8 cellular contexts compared by ENCODE assay signal in the genomic region with DNA sequence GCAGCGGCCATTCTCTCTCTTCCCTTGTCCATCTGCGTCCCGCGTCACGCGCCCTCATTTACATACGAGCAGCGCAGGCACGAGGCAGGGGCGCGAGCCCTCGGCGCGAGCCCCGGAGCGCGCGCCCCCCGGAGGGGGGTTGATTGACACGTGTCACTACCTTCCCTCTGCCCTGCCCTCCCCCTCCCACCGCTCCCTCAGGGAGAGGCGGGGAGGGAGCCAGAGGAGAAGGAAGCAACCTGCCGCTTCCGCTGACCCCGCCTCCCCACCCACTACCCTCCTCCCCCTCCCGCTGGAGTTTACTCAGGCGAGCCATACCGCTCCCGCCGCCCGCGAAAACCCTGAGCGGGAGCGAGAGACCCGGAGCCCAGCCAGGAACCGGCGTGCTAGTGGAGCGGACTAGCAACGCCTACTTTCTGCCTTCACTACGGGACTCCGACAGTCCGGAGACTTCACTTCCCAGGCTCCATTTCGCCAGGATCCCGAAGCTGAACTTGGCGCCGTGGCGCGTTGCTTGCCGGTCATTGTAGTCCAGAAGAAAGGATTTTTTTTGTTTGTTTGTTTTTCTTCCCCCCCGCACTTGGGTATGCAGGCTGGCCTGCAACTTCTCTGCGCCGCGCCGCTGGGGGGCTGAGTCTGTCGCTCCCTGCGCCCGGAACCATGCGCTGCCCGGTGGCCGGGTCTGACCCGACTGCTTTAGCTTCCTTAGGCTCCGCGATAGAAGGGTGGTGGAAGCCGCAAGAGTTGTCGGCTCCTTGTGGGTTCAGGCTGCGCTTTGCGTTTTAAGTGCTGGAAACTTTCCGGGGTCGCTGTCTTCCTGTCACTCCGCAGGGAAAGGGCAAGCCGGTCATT. TPM values are rescaled to one million over a fixed set of nuclear protein-coding genes. Genes with fewer than 3 reads are reported as not detected.
DNase-seq lines count a peak whose midpoint lies in the region; ATAC-seq, FAIRE-seq and TF ChIP-seq lines count a peak whose summit lies in the region.

A gene (minus strand): TSS at position 36 of the 852 bp plus-strand sequence. CDS start 4 bp downstream, at position 32.

- H3K4me3 ChIP-seq in HepG2 (replicated peaks in 1 of 3; ENCODE audit: insufficient read depth in 1 of 3, low read depth in 2 of 3, low read length in 3 of 3), result peak within 1 kb of the TSS; percentile 89 to 97 (median 93)

- H3K27me3 ChIP-seq in HepG2 (ENCODE audit: control insufficient read depth in 1 of 2, insufficient read depth in 2 of 2, low read length in 2 of 2), result peaks cover 0 to 15% of the 10 kb centered on the region in 2 experiments; a peak in 1 of 5 replicates

- H2AFZ ChIP-seq in HepG2 (ENCODE audit: low read length), result peak within 1 kb of the TSS; percentile 82

- CTCF ChIA-PET in HepG2 (lab: Yijun Ruan, JAX; ENCODE audit: low intra/inter-chr PET ratio, low total read pairs), result no interaction called here

- POLR2A ChIA-PET in HepG2 (lab: Yijun Ruan, JAX), result interaction anchor here (1.3 kb wide), 1 partner anchor 212 kb away, joined by 7 read pairs; a partner anchor contains a TSS

- TF ChIP-seq EP300 in HepG2 (IDR thresholded peaks at IDR 0.05; ENCODE audit: low read depth in 2 of 2, low read length in 2 of 2), result no peak
- TF ChIP-seq EP300 in HepG2 (CRISPR knock-in tag; IDR thresholded peaks at IDR 0.05; ENCODE audit: borderline replicate concordance), result no peak

- H3K27ac ChIP-seq in C4-2B, result peak within 1 kb of the TSS; percentile 93
- H3K27ac ChIP-seq in HepG2 (ENCODE audit: extremely low read length, insufficient read depth, low read length), result peak within 1 kb of the TSS; percentile 96

- WGBS in HepG2 (ENCODE audit: low lambda C conversion rate), result under 1% methylated on average over 38 of the region's 71 CpGs

- peak; percentile 66 for ATAC-seq in GM19351 (IDR thresholded peaks at IDR 0.05; ENCODE audit: unreplicated experiment)
- ATAC-seq in HG03521 (IDR thresholded peaks at IDR 0.05; ENCODE audit: unreplicated experiment), result peak; percentile 70
- peak; percentile 90 for ATAC-seq in HepG2

- TF ChIP-seq RAD21 in HepG2 (CRISPR knock-in tag; IDR thresholded peaks at IDR 0.05), result no peak

- peak; percentile 81 for FAIRE-seq in HepG2 (lab: Jason Lieb, UNC)

- H3K4me1 ChIP-seq in HepG2 (ENCODE audit: insufficient read depth, low read length), result peaks cover 21% of the 10 kb centered on the region

- H3K36me3 ChIP-seq in HepG2 (replicated peaks in 1 of 2; ENCODE audit: control insufficient read depth in 1 of 2, insufficient read depth in 2 of 2, low read length in 2 of 2), result no peaks in the 10 kb centered on the region

- TSS peak; percentile 62 for BruUV-seq in HepG2 (replicated peaks; lab: Mats Ljungman, UMichigan)

- DNase-seq in NCI-H748 (lab: John Stamatoyannopoulos, UW; ENCODE audit: unreplicated experiment) (peak; percentile 99), dermis microvascular lymphatic vessel endothelial cell (ENCODE audit: low read depth in 2 of 2) (peak; percentile 95 to 98), HepG2 (ENCODE audit: low spot score) (peak; percentile 96)
- peak; percentile 78 to 81 for DNase-seq in activated CD4-positive, alpha-beta T cell treated with anti-CD3 and anti-CD28 coated beads, Interleukin-2, amount 50 U/mL, for 4 hours
- DNase-seq in stimulated activated CD4-positive, alpha-beta T cell treated with anti-CD3 and anti-CD28 coated beads, Interleukin-4, amount 100 ng/mL, for 1 hour, result peak; percentile 82

- intact Hi-C loops in HepG2 (cut with micrococcal nuclease; ENCODE audit: unreplicated experiment), result loop anchor here (2.0 kb wide), 1 partner anchor 549 kb away; no protein-coding TSS in a partner anchor

- peak within 1 kb of the TSS; percentile 96 for H3K4me2 ChIP-seq in HepG2 (ENCODE audit: low read depth, low read length)

- TF ChIP-seq CTCF in C4-2B (conservative IDR thresholded peaks at IDR 0.05) (peak; percentile 13; the same call in 1 of the 2 replicates), HepG2 (CRISPR knock-in tag; IDR thresholded peaks at IDR 0.05) (peak; percentile 66)

- peak; percentile 19 to 57; a peak in 3 of 4 replicates for TF ChIP-seq POLR2A in HepG2 (IDR thresholded peaks at IDR 0.05; ENCODE audit: insufficient read depth in 1 of 2, low read depth in 2 of 2, low read length in 2 of 2)

- in situ Hi-C loops in HepG2 (cut with HindIII; ENCODE audit: extremely low pct_ligation_motif_present, low pct_unique_long_range_greater_than_20kb), result loop anchor here (10.0 to 25.0 kb wide), 2 partner anchors 207 to 460 kb away; a partner anchor contains a TSS

- H3K9me3 ChIP-seq in HepG2 (ENCODE audit: low read length), result no peaks in the 10 kb centered on the region

- peaks cover 20% of the 10 kb centered on the region for H4K20me1 ChIP-seq in HepG2 (ENCODE audit: insufficient read depth, low read length)

- H3K9ac ChIP-seq in HepG2 (ENCODE audit: insufficient read depth, low read depth, low read length), result peak within 1 kb of the TSS; percentile 87

- peaks cover 38% of the 10 kb centered on the region for H3K79me2 ChIP-seq in HepG2 (ENCODE audit: insufficient read depth, low read length)

TF ChIP-seq in HepG2, 621 proteins besides CTCF, POLR2A, EP300 and RAD21 (continues in another document):
- TF ChIP-seq, protein P1, sequence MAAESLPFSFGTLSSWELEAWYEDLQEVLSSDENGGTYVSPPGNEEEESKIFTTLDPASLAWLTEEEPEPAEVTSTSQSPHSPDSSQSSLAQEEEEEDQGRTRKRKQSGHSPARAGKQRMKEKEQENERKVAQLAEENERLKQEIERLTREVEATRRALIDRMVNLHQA (CRISPR knock-in tag; IDR thresholded peaks at IDR 0.05), result no peak
- TF ChIP-seq, protein P2, sequence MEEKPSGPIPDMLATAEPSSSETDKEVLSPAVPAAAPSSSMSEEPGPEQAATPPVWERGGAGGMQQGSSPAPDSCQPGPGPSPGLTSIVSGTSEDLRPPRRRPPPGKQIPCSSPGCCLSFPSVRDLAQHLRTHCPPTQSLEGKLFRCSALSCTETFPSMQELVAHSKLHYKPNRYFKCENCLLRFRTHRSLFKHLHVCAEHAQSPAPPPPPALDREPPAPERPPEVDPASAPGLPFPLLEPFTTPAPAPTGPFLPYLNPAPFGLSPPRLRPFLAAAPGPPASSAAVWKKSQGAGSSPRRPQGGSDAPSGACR (CRISPR knock-in tag; IDR thresholded peaks at IDR 0.05), result peak; percentile 41; the same call in 1 of the 2 replicates
- TF ChIP-seq ZNF781 (CRISPR knock-in tag; IDR thresholded peaks at IDR 0.05; ENCODE audit: borderline replicate concordance, not compliant biosample characterization) (no peak), PAWR (CRISPR knock-in tag; IDR thresholded peaks at IDR 0.05; ENCODE audit: borderline replicate concordance) (no peak)
- TF ChIP-seq, protein P3, sequence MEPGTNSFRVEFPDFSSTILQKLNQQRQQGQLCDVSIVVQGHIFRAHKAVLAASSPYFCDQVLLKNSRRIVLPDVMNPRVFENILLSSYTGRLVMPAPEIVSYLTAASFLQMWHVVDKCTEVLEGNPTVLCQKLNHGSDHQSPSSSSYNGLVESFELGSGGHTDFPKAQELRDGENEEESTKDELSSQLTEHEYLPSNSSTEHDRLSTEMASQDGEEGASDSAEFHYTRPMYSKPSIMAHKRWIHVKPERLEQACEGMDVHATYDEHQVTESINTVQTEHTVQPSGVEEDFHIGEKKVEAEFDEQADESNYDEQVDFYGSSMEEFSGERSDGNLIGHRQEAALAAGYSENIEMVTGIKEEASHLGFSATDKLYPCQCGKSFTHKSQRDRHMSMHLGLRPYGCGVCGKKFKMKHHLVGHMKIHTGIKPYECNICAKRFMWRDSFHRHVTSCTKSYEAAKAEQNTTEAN (CRISPR knock-in tag; conservative IDR thresholded peaks at IDR 0.05), result no peak

RNA-seq across cellular contexts. Expression of the gene that starts here (rescaled TPM):
- total RNA-seq in dermis microvascular lymphatic vessel endothelial cell (11.0 and 15.0 TPM in 2 replicates), HepG2 (2016; rRNA removed; fragmentation: Illumina TruSeq; extraction: Trizol) (14.5 and 16.5 TPM in 2 replicates)
- 12.9 and 14.7 TPM in 2 replicates for total RNA-seq in HepG2 (2016; cell fraction: cytosol; rRNA removed; fragmentation: Illumina TruSeq; extraction: Trizol; ENCODE audit: low read depth)
- 15.7 and 17.7 TPM in 2 replicates for total RNA-seq in HepG2 (2016; cell fraction: insoluble cytoplasmic fraction; rRNA removed; fragmentation: Illumina TruSeq; extraction: Trizol)
- 6.3 and 9.2 TPM in 2 replicates for total RNA-seq in HepG2 (2016; cell fraction: membrane; rRNA removed; fragmentation: Illumina TruSeq; extraction: Trizol)
- 28.7 and 32.0 TPM in 2 replicates for total RNA-seq in HepG2 (2016; cell fraction: nucleus; rRNA removed; fragmentation: Illumina TruSeq; extraction: Trizol)
- 3.8 and 5.3 TPM in 2 replicates for polyA plus RNA-seq in HepG2 (2011; rRNA removed)
- 1.4 and 2.2 TPM in 2 replicates for polyA plus RNA-seq in HepG2 (2011; cell fraction: cytosol; rRNA removed)
- 3.8 TPM in 2 replicates for polyA plus RNA-seq in HepG2 (2011; cell fraction: nucleus; rRNA removed)
- polyA plus RNA-seq in HepG2 (2012), result 7.5 and 8.0 TPM in 2 replicates
- 4.7 and 5.7 TPM in 2 replicates for polyA plus RNA-seq in HepG2 (2016; cell fraction: cytosol; fragmentation: Illumina TruSeq; extraction: Trizol; ENCODE audit: low read depth)
- 9.4 and 11.8 TPM in 2 replicates for polyA plus RNA-seq in HepG2 (2016; cell fraction: insoluble cytoplasmic fraction; fragmentation: Illumina TruSeq; extraction: Trizol; ENCODE audit: low read depth)
- polyA plus RNA-seq in HepG2 (2016; cell fraction: membrane; fragmentation: Illumina TruSeq; extraction: Trizol; ENCODE audit: low read depth), result 4.8 and 6.3 TPM in 2 replicates
- polyA plus RNA-seq in HepG2 (2016; cell fraction: nucleus; fragmentation: Illumina TruSeq; extraction: Trizol; ENCODE audit: insufficient read depth, low read depth), result 8.6 and 9.4 TPM in 2 replicates
- polyA minus RNA-seq in HepG2 (2011; rRNA and poly(A)+ RNA removed; ENCODE audit: low replicate concordance), result 5.2 and 7.8 TPM in 2 replicates
- polyA minus RNA-seq in HepG2 (2011; cell fraction: cytosol; rRNA and poly(A)+ RNA removed), result 5.4 and 7.4 TPM in 2 replicates
- polyA minus RNA-seq in HepG2 (2011; cell fraction: nucleus; rRNA and poly(A)+ RNA removed), result 53.7 and 60.4 TPM in 2 replicates

Comparison
In these comparisons a context has a peak if more than half of its experiments do, and no peak if none do; other contexts are left out.
1. Peak in every context shown above with its lines: DNase-seq, ATAC-seq, H3K4me3 ChIP-seq and H3K27ac ChIP-seq.